ENCODE assay signal across 8 cellular contexts in the genomic region with DNA sequence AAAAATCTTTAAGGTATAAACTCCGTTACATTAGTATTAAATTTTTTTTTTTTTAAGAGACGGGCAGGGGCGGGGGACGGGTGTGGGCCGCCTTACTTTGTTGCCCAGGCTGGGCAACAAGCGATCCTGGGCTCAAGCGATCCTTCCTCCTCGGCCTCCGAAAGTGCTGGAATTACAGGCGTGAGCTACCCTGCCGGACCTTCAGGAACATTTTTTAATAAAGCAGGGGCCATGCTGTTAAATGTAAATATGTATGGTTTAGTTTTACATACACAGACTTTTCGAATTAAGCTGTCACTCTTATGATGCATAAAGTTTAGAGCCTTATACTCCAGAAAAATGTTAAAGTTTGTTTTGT. TPM values are rescaled to one million over a fixed set of nuclear protein-coding genes. Genes with fewer than 3 reads are reported as not detected.
DNase-seq lines count a peak whose midpoint lies in the region; ATAC-seq and TF ChIP-seq lines count a peak whose summit lies in the region.

No MANE protein-coding gene starts in this region.

- no peak for DNase-seq in GM12865 (ENCODE audit: low read depth)
- peak; percentile 26 for DNase-seq in SK-N-DZ (ENCODE audit: low spot score)
- no peak for DNase-seq in fibroblast of the aortic adventitia (ENCODE audit: low read depth)
- DNase-seq in sigmoid colon, result no peak
- DNase-seq in NCI-H2081 treated with DMSO at 0.1 percent for 48 hours (lab: John Stamatoyannopoulos, UW), result no peak
- DNase-seq in activated CD4-positive, alpha-beta T cell treated with anti-CD3 and anti-CD28 coated beads for 48 hours, result no peak

- ATAC-seq in GM19324 (IDR thresholded peaks at IDR 0.05; ENCODE audit: low FRiP score, unreplicated experiment) (no peak), HG03135 (IDR thresholded peaks at IDR 0.05; ENCODE audit: unreplicated experiment) (no peak)

- intact Hi-C loops in sigmoid colon (cut with DNase I), result loop anchor here (5.0 kb wide), 1 partner anchor 35 kb away; no protein-coding TSS in a partner anchor

- H3K4me3 ChIP-seq in GM12865 (ENCODE audit: low read depth, low read length) (peak overlapping the region; percentile 81), fibroblast of the aortic adventitia (ENCODE audit: low read depth, low read length) (peak overlapping the region; percentile 100), sigmoid colon (peak overlapping the region; percentile 64 to 98 (median 88))

- H3K36me3 ChIP-seq in sigmoid colon, result no peaks in the 10 kb centered on the region

- TF ChIP-seq EP300 in sigmoid colon (IDR thresholded peaks at IDR 0.05), result no peak

- 7 to 16% methylated on average over 12 of the region's 12 CpGs for WGBS in sigmoid colon, 2 donors

- TF ChIP-seq CTCF in GM12865 (IDR thresholded peaks at IDR 0.05; ENCODE audit: insufficient read depth, low read depth, low read length, missing control alignments) (no peak), fibroblast of the aortic adventitia (IDR thresholded peaks at IDR 0.05; ENCODE audit: insufficient read depth, low read length) (no peak), sigmoid colon (IDR thresholded peaks at IDR 0.05) (no peak)

- peaks cover 0 to 46% (median 34%) of the 10 kb centered on the region in 4 donors for H3K4me1 ChIP-seq in sigmoid colon

- TF ChIP-seq POLR2A in sigmoid colon (IDR thresholded peaks at IDR 0.05), result no peak

- H3K27ac ChIP-seq in sigmoid colon, result peak overlapping the region; percentile 97 to 99 (median 98)

- no peaks in the 10 kb centered on the region for H3K9me3 ChIP-seq in sigmoid colon

- H3K27me3 ChIP-seq in sigmoid colon, result no peaks in the 10 kb centered on the region

RNA-seq across cellular contexts. Expression of a gene that starts 2.4 kb away (rescaled TPM):
- 36.1 and 42.6 TPM in 2 replicates for polyA plus RNA-seq in SK-N-DZ (2014; cell fraction: cytosol; rRNA removed)
- polyA plus RNA-seq in SK-N-DZ (2014; cell fraction: nucleus; rRNA removed), result 21.7 and 24.9 TPM in 2 replicates
- total RNA-seq in fibroblast of the aortic adventitia (ENCODE audit: low replicate concordance), result 8.7 and 24.6 TPM in 2 replicates
- total RNA-seq in sigmoid colon, result 10 to 100 TPM in 2 of 4 donors, 1 to 10 TPM in 2; 9.6 to 13.8 (median 10.6) TPM
- polyA plus RNA-seq in sigmoid colon, result 1 to 10 TPM; 5.4 to 7.6 (median 6.2) TPM
